Comparison of ENCODE assay signal across 16 cellular contexts in genomic region chr10:6296456-6297214, GRCh38.
A peak's percentile ranks its signal among the peaks of the same experiment; 100 is the strongest.
DNase-seq lines count a peak whose midpoint lies in the region; ATAC-seq and TF ChIP-seq lines count a peak whose summit lies in the region.
"Had no signal": no experiment of that assay in that cellular context is flagged by ENCODE, and none has a peak within 500 bp of the region (broad histone marks: within the 10 kb centered on the region; RNA-seq: fewer than 3 reads in every experiment).

No MANE protein-coding gene starts in this region.

- TF ChIP-seq POLR2A in body of pancreas (IDR thresholded peaks at IDR 0.05): no peak

- no peak overlapping the region for H2BK5ac ChIP-seq in mesendoderm (ENCODE audit: low read length)

- intact Hi-C loops in activated naive CD4-positive, alpha-beta T cell treated with anti-CD3 and anti-CD28 coated beads for 36 hours (cut with micrococcal nuclease): loop anchor here (5.0 kb wide), 1 partner anchor 94 kb away; the partner anchor contains the start of gene PFKFB3
- intact Hi-C loops in body of pancreas (cut with DNase I) (no loop called here), upper lobe of right lung (cut with DNase I) (no loop called here)

- H3K79me2 ChIP-seq in mesendoderm (ENCODE audit: control insufficient read depth, insufficient read depth, low read length): no peaks in the 10 kb centered on the region

- no peak overlapping the region for H3K4me2 ChIP-seq in mesendoderm (ENCODE audit: low read length)

- no peak overlapping the region for H3K4me3 Mint-ChIP-seq in activated naive CD4-positive, alpha-beta T cell treated with anti-CD3 and anti-CD28 coated beads for 36 hours
- H3K4me3 Mint-ChIP-seq: activated T-cell treated with anti-CD3 and anti-CD28 coated beads, Interleukin-2, amount 50 U/mL, for 24 hours; immature natural killer cell had no signal

- no peak overlapping the region for H3K4ac ChIP-seq in mesendoderm (ENCODE audit: low read depth, low read length)

- peaks cover 26% of the 10 kb centered on the region for H3K4me1 ChIP-seq in body of pancreas
- H3K4me1 ChIP-seq in mesendoderm (ENCODE audit: control insufficient read depth, low read depth, low read length): peaks cover 6% of the 10 kb centered on the region
- H3K4me1 ChIP-seq in upper lobe of right lung: peaks cover 27% of the 10 kb centered on the region
- H3K4me1 ChIP-seq: gastrocnemius medialis had no signal

- no peaks in the 10 kb centered on the region for H3K27me3 Mint-ChIP-seq in activated naive CD4-positive, alpha-beta T cell treated with anti-CD3 and anti-CD28 coated beads for 36 hours (ENCODE audit: low read depth)
- H3K27me3 Mint-ChIP-seq: activated T-cell treated with anti-CD3 and anti-CD28 coated beads, Interleukin-2, amount 50 U/mL, for 24 hours had no signal

- H3K9me3 ChIP-seq in body of pancreas (no peaks in the 10 kb centered on the region), upper lobe of right lung (no peaks in the 10 kb centered on the region)
- H3K9me3 ChIP-seq: gastrocnemius medialis, suprapubic skin had no signal

- TF ChIP-seq CTCF in body of pancreas (IDR thresholded peaks at IDR 0.05) (no peak), upper lobe of right lung (IDR thresholded peaks at IDR 0.05) (no peak)

- H3K27me3 ChIP-seq in body of pancreas (no peaks in the 10 kb centered on the region), mesendoderm (ENCODE audit: insufficient read depth, low read length, poor library complexity) (no peaks in the 10 kb centered on the region), upper lobe of right lung (no peaks in the 10 kb centered on the region)
- H3K27me3 ChIP-seq: gastrocnemius medialis, suprapubic skin had no signal

- H3K18ac ChIP-seq in mesendoderm (ENCODE audit: low read length): no peak overlapping the region

- peak; percentile 18 for DNase-seq in activated naive CD4-positive, alpha-beta T cell treated with anti-CD3 and anti-CD28 coated beads for 36 hours
- DNase-seq in activated naive CD4-positive, alpha-beta T cell treated with anti-CD3 and anti-CD28 coated beads, Interleukin-2, amount 50 U/mL, for 16 hours: no peak
- DNase-seq in body of pancreas: no peak
- DNase-seq in mesendoderm: peak; percentile 78
- DNase-seq in upper lobe of right lung: no peak
- DNase-seq in NCI-H187 (lab: John Stamatoyannopoulos, UW): no peak
- DNase-seq in NCI-H1436 treated with DMSO at 0.1 percent for 48 hours (lab: John Stamatoyannopoulos, UW): no peak
- DNase-seq: activated T-cell treated with anti-CD3 and anti-CD28 coated beads, Interleukin-2, amount 50 U/mL, for 24 hours; DMS 273 treated with DMSO at 0.1 percent for 48 hours; effector memory CD4-positive, alpha-beta T cell; gastrocnemius medialis; immature natural killer cell; MV-4-11 had no signal

- no peak overlapping the region for H2BK15ac ChIP-seq in mesendoderm (replicated peaks; ENCODE audit: low read depth)

- H3K36me3 ChIP-seq in body of pancreas (replicated peaks in 1 of 2; ENCODE audit: insufficient read depth in 1 of 2, low read depth in 2 of 2) (no peaks in the 10 kb centered on the region), mesendoderm (ENCODE audit: control insufficient read depth, insufficient read depth, low read length) (no peaks in the 10 kb centered on the region), upper lobe of right lung (no peaks in the 10 kb centered on the region)
- H3K36me3 ChIP-seq: gastrocnemius medialis, suprapubic skin had no signal

- H3K9me3 Mint-ChIP-seq in activated naive CD4-positive, alpha-beta T cell treated with anti-CD3 and anti-CD28 coated beads for 36 hours: peaks cover 5% of the 10 kb centered on the region
- H3K9me3 Mint-ChIP-seq: immature natural killer cell had no signal

- WGBS in body of pancreas, 2 donors: 79 to 82% methylated on average over 6 of the region's 6 CpGs
- no CpG with 5 or more reads among the region's 6 CpGs for WGBS in mesendoderm (ENCODE audit: extremely low coverage, insufficient coverage, low lambda C conversion rate)

- H3K9ac ChIP-seq in mesendoderm (ENCODE audit: low read length): no peak overlapping the region

- H2BK120ac ChIP-seq in mesendoderm (ENCODE audit: low read depth, low read length): no peak overlapping the region

- H3K79me1 ChIP-seq in mesendoderm (ENCODE audit: low read length): no peaks in the 10 kb centered on the region

- H2AK5ac ChIP-seq in mesendoderm (ENCODE audit: low read length): no peak overlapping the region

- H3K23ac ChIP-seq in mesendoderm (ENCODE audit: low read length): no peak overlapping the region

- H3K36me3 Mint-ChIP-seq in activated naive CD4-positive, alpha-beta T cell treated with anti-CD3 and anti-CD28 coated beads for 36 hours (ENCODE audit: low read depth): peaks cover 10% of the 10 kb centered on the region

- H4K5ac ChIP-seq in mesendoderm (ENCODE audit: low read length): no peak overlapping the region

- ATAC-seq in body of pancreas (peak; percentile 28), upper lobe of right lung (peak; percentile 14), HG02642 (IDR thresholded peaks at IDR 0.05; ENCODE audit: poor library complexity, unreplicated experiment) (no peak)
- ATAC-seq: gastrocnemius medialis had no signal

- CTCF ChIA-PET in activated naive CD4-positive, alpha-beta T cell treated with anti-CD3 and anti-CD28 coated beads for 36 hours (lab: Charles Lee): interaction anchor here (1.0 kb wide), 1 partner anchor 105 kb away, joined by 6 read pairs; no protein-coding TSS in a partner anchor

- H3K27ac ChIP-seq in body of pancreas (peak overlapping the region in 2 of 4 donors; percentile 29 to 33), mesendoderm (ENCODE audit: low read depth, low read length) (no peak overlapping the region), upper lobe of right lung (peak overlapping the region; percentile 26)
- H3K27ac ChIP-seq: gastrocnemius medialis, suprapubic skin had no signal

- H4K8ac ChIP-seq in mesendoderm (ENCODE audit: low read depth, low read length): no peak overlapping the region

- peaks cover 78% of the 10 kb centered on the region for H3K4me1 Mint-ChIP-seq in activated naive CD4-positive, alpha-beta T cell treated with anti-CD3 and anti-CD28 coated beads for 36 hours (ENCODE audit: low read depth)

- H3K56ac ChIP-seq in mesendoderm (ENCODE audit: low read length): no peak overlapping the region

- no peak overlapping the region for H3K4me3 ChIP-seq in body of pancreas
- H3K4me3 ChIP-seq in mesendoderm (ENCODE audit: low read length): no peak overlapping the region
- no peak overlapping the region for H3K4me3 ChIP-seq in upper lobe of right lung
- H3K4me3 ChIP-seq: gastrocnemius medialis, SK-N-MC, suprapubic skin had no signal

- peak overlapping the region; percentile 88 for H3K27ac Mint-ChIP-seq in activated naive CD4-positive, alpha-beta T cell treated with anti-CD3 and anti-CD28 coated beads for 36 hours

Comparison
In these comparisons a context has a peak if more than half of its experiments do, and no peak if none do; other contexts are left out.
1. DNase-seq: peak in activated naive CD4-positive, alpha-beta T cell treated with anti-CD3 and anti-CD28 coated beads for 36 hours (single experiment) and mesendoderm (single experiment); none in activated naive CD4-positive, alpha-beta T cell treated with anti-CD3 and anti-CD28 coated beads, Interleukin-2, amount 50 U/mL, for 16 hours (single experiment), body of pancreas (0 of 4), upper lobe of right lung (single experiment), NCI-H187 (0 of 2) and NCI-H1436 treated with DMSO at 0.1 percent for 48 hours (single experiment).